30 cellular contexts compared by ENCODE assay signal in the genomic region with DNA sequence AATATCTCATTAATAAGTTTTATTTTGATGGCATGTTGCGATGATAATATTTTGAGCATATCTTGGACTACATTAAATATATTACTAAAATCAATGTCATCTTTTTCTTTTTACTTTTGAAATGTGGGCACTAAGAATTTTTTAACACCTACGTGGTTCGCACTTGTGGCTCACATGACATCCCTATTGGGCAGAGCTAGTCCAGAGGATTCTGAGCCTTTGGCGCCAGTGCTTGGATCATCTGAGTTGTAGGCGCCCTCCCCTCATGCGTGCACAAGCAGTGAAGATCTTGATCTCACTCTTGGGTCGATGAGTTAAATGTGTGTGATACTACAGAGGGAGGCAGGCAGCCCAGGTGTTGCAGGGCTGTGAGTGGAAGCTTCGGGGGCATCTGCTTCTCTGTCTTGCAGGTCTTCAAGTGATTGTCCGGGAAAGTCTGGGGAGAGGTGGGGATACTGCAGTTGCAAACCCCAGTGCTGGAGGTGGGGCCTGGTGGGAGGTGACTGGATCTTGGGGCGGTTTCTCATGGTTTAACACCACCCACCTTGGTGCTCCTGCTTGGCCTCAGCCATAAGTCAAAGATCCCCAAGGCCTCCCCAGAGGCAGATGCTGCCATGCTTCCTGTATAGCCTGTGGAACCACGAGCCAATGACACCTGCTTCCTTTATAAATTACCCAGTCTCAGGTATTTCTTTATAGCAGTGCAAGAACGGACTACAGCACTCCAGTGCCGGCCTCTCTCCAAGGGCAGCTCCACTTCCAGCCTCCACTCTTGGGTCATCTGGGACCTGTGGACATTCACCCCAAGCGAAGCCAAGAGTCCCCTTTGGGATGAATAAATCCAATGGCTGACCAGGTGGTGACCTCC. TPM values are rescaled to one million over a fixed set of nuclear protein-coding genes. Genes with fewer than 3 reads are reported as not detected.
DNase-seq lines count a peak whose midpoint lies in the region; ATAC-seq and TF ChIP-seq lines count a peak whose summit lies in the region.
"Had no signal": no experiment of that assay in that cellular context is flagged by ENCODE, and none has a peak within 500 bp of the region (broad histone marks: within the 10 kb centered on the region; RNA-seq: fewer than 3 reads in every experiment).

No MANE protein-coding gene starts in this region.

- H3K4me1 Mint-ChIP-seq in CD8-positive, alpha-beta memory T cell: peaks cover 51 to 72% (median 63%) of the 10 kb centered on the region in 3 donors

- no peaks in the 10 kb centered on the region for H4K20me1 ChIP-seq in osteoblast (ENCODE audit: insufficient read depth, low read length)
- H4K20me1 ChIP-seq: BLaER1 had no signal

- ATAC-seq in RWPE2 (ENCODE audit: low read depth): no peak
- no peak for ATAC-seq in left lung
- no peak for ATAC-seq in HG02973 (IDR thresholded peaks at IDR 0.05; ENCODE audit: unreplicated experiment)
- ATAC-seq: left colon, psoas muscle had no signal

- DNase-seq in CD8-positive, alpha-beta memory T cell: peak in 1 of 5 donors; percentile 32
- DNase-seq in RWPE2 (ENCODE audit: low spot score): peak; percentile 48
- peak; percentile 87 for DNase-seq in esophagus muscularis mucosa (ENCODE audit: extremely low spot score)
- peak; percentile 81 for DNase-seq in osteoblast (ENCODE audit: insufficient read length, low spot score, missing footprints)
- DNase-seq in left lung: no peak
- DNase-seq in midbrain (lab: John Stamatoyannopoulos, UW): no peak
- DNase-seq in globus pallidus (ENCODE audit: low spot score): no peak
- DNase-seq: activated CD4-positive, CD25-positive, alpha-beta regulatory T cell treated with anti-CD3 and anti-CD28 coated beads, Interleukin-2, amount 50 U/mL, for 72 hours; activated naive CD4-positive, alpha-beta T cell treated with anti-CD3 and anti-CD28 coated beads for 36 hours; caudate nucleus; dermis blood vessel endothelial cell; DMS53; left colon; mesenchymal stem cell; MM.1S; NCI-H2029 treated with DMSO at 0.1 percent for 48 hours; NCI-H524 treated with DMSO at 0.1 percent for 48 hours; nucleus accumbens; psoas muscle; SHP77; stimulated activated CD4-positive, alpha-beta T cell treated with anti-CD3 and anti-CD28 coated beads, Interleukin-15, amount 100 ng/mL, for 24 hours; stimulated activated CD4-positive, alpha-beta T cell treated with anti-CD3 and anti-CD28 coated beads, Interleukin-4, amount 100 ng/mL, for 4 hours; substantia nigra had no signal

- 87% methylated on average over 13 of the region's 14 CpGs for WGBS in esophagus muscularis mucosa

- POLR2A ChIA-PET in CD8-positive, alpha-beta memory T cell (lab: Charles Lee): interaction anchor here (0.6 kb wide), 1 partner anchor 117 kb away, joined by 3 read pairs; no protein-coding TSS in a partner anchor

- no peak for TF ChIP-seq EP300 in esophagus muscularis mucosa (IDR thresholded peaks at IDR 0.05)

- peaks cover 0 to 3% of the 10 kb centered on the region in 2 donors for H3K27me3 Mint-ChIP-seq in CD8-positive, alpha-beta memory T cell

- H3K4me3 ChIP-seq in CD8-positive, alpha-beta memory T cell (ENCODE audit: low read length): no peak overlapping the region
- H3K4me3 ChIP-seq in RWPE2 (ENCODE audit: severe bottlenecking): no peak overlapping the region
- H3K4me3 ChIP-seq in esophagus muscularis mucosa: no peak overlapping the region
- no peak overlapping the region for H3K4me3 ChIP-seq in osteoblast (ENCODE audit: insufficient read depth, low read length)
- no peak overlapping the region for H3K4me3 ChIP-seq in left lung
- H3K4me3 ChIP-seq: BLaER1, HAP-1, hepatocyte, psoas muscle, upper lobe of left lung had no signal

- peak overlapping the region; percentile 83 for H3K27ac ChIP-seq in CD8-positive, alpha-beta memory T cell (ENCODE audit: low read depth, low read length)
- H3K27ac ChIP-seq in RWPE2 (ENCODE audit: poor library complexity, severe bottlenecking) (no peak overlapping the region), esophagus muscularis mucosa (replicated peaks in 1 of 4) (no peak overlapping the region), osteoblast (ENCODE audit: low read depth, low read length) (no peak overlapping the region), left lung (no peak overlapping the region)
- H3K27ac ChIP-seq: BLaER1, hepatocyte, psoas muscle, upper lobe of left lung had no signal

- TF ChIP-seq CTCF in RWPE2 (IDR thresholded peaks at IDR 0.05; ENCODE audit: poor library complexity, severe bottlenecking): no peak
- TF ChIP-seq CTCF in esophagus muscularis mucosa (IDR thresholded peaks at IDR 0.05): no peak
- TF ChIP-seq CTCF in osteoblast (IDR thresholded peaks at IDR 0.05; ENCODE audit: extremely low read depth, low read depth, low read length): no peak
- no peak for TF ChIP-seq CTCF in left lung (IDR thresholded peaks at IDR 0.05)

- H3K36me3 Mint-ChIP-seq in CD8-positive, alpha-beta memory T cell: no peaks in the 10 kb centered on the region

- peaks cover 0 to 3% (median 0%) of the 10 kb centered on the region in 5 donors for H3K9me3 Mint-ChIP-seq in CD8-positive, alpha-beta memory T cell
- H3K9me3 Mint-ChIP-seq: activated naive CD4-positive, alpha-beta T cell treated with anti-CD3 and anti-CD28 coated beads for 36 hours had no signal

- intact Hi-C loops in esophagus muscularis mucosa (cut with DNase I): no loop called here
- intact Hi-C loops in left lung (cut with DNase I): no loop called here

- no peaks in the 10 kb centered on the region for H3K27me3 ChIP-seq in CD8-positive, alpha-beta memory T cell (ENCODE audit: insufficient read depth, low read length, poor library complexity, severe bottlenecking)
- H3K27me3 ChIP-seq in RWPE2 (ENCODE audit: insufficient read depth, poor library complexity, severe bottlenecking) (no peaks in the 10 kb centered on the region), esophagus muscularis mucosa (no peaks in the 10 kb centered on the region), osteoblast (ENCODE audit: insufficient read depth, low read length) (no peaks in the 10 kb centered on the region), left lung (peaks cover 0 to 4% of the 10 kb centered on the region in 2 donors)
- H3K27me3 ChIP-seq: BLaER1, hepatocyte, upper lobe of left lung had no signal

- CTCF ChIA-PET in CD8-positive, alpha-beta memory T cell (lab: Charles Lee): interaction anchor here (1.0 to 4.2 kb wide), 2 partner anchors 8 to 63 kb away, joined by 3 to 17 read pairs; no protein-coding TSS in a partner anchor

- no peaks in the 10 kb centered on the region for H3K9me3 ChIP-seq in CD8-positive, alpha-beta memory T cell (ENCODE audit: low read length)
- H3K9me3 ChIP-seq in RWPE2 (ENCODE audit: severe bottlenecking) (no peaks in the 10 kb centered on the region), esophagus muscularis mucosa (peaks cover 0 to 8% (median 5%) of the 10 kb centered on the region in 4 donors), osteoblast (ENCODE audit: low read depth, low read length) (peaks cover 6% of the 10 kb centered on the region), left lung (peaks cover 0 to 6% of the 10 kb centered on the region in 2 donors)
- H3K9me3 ChIP-seq: Caco-2, HAP-1, psoas muscle had no signal

- no peak for TF ChIP-seq POLR2A in esophagus muscularis mucosa (IDR thresholded peaks at IDR 0.05; ENCODE audit: low read depth)

- no peaks in the 10 kb centered on the region for H3K36me3 ChIP-seq in CD8-positive, alpha-beta memory T cell (ENCODE audit: insufficient read depth, low read length)
- H3K36me3 ChIP-seq in RWPE2 (ENCODE audit: low read depth) (no peaks in the 10 kb centered on the region), esophagus muscularis mucosa (no peaks in the 10 kb centered on the region), osteoblast (ENCODE audit: insufficient read depth, low read length) (no peaks in the 10 kb centered on the region), left lung (no peaks in the 10 kb centered on the region)
- H3K36me3 ChIP-seq: BLaER1, HAP-1, upper lobe of left lung had no signal

- no peak overlapping the region for H3K4me2 ChIP-seq in osteoblast (ENCODE audit: insufficient read depth, low read length)
- H3K4me2 ChIP-seq: hepatocyte had no signal

- no peak overlapping the region for H2AFZ ChIP-seq in osteoblast (ENCODE audit: low read length)
- H2AFZ ChIP-seq: hepatocyte had no signal

- no peaks in the 10 kb centered on the region for H3K79me2 ChIP-seq in osteoblast (ENCODE audit: insufficient read depth, low read length)
- H3K79me2 ChIP-seq: hepatocyte had no signal

- peak overlapping the region in 7 of 8 donors; percentile 84 to 96 (median 91) for H3K27ac Mint-ChIP-seq in CD8-positive, alpha-beta memory T cell
- H3K27ac Mint-ChIP-seq: activated naive CD4-positive, alpha-beta T cell treated with anti-CD3 and anti-CD28 coated beads for 36 hours; activated T-helper 1 cell treated with anti-CD3 and anti-CD28 coated beads, Interleukin-12 subunit alpha, Interleukin-12 subunit beta, Interleukin-2, Interleukin-4 antibody, amounts not matched to agents 30 ng/mL and 10 ng/mL and 1 ng/mL, durations not matched to agents 14 hours and 24 hours and 36 hours had no signal

- H3K4me3 Mint-ChIP-seq in CD8-positive, alpha-beta memory T cell: peak overlapping the region in 5 of 7 donors; percentile 17 to 80 (median 58)
- H3K4me3 Mint-ChIP-seq: activated naive CD4-positive, alpha-beta T cell treated with anti-CD3 and anti-CD28 coated beads for 36 hours; activated T-helper 1 cell treated with anti-CD3 and anti-CD28 coated beads, Interleukin-12 subunit alpha, Interleukin-12 subunit beta, Interleukin-2, Interleukin-4 antibody, amounts not matched to agents 30 ng/mL and 10 ng/mL and 1 ng/mL, durations not matched to agents 14 hours and 24 hours and 36 hours had no signal

- peaks cover 68% of the 10 kb centered on the region for H3K4me1 ChIP-seq in CD8-positive, alpha-beta memory T cell (ENCODE audit: insufficient read depth, low read length)
- H3K4me1 ChIP-seq in RWPE2 (ENCODE audit: insufficient read depth, poor library complexity, severe bottlenecking) (no peaks in the 10 kb centered on the region), esophagus muscularis mucosa (peaks cover 0 to 5% (median 0%) of the 10 kb centered on the region in 4 donors), osteoblast (ENCODE audit: insufficient read depth, low read length) (no peaks in the 10 kb centered on the region), left lung (peaks cover 0 to 7% of the 10 kb centered on the region in 2 donors)
- H3K4me1 ChIP-seq: Caco-2, HAP-1, psoas muscle, upper lobe of left lung had no signal

RNA-seq across cellular contexts. Expression of gene PPP2R5C, which starts 46.1 kb away (rescaled TPM):
- 100 to 1,000 TPM; 278 to 307 TPM for total RNA-seq in CD8-positive, alpha-beta memory T cell
- polyA plus RNA-seq in CD8-positive, alpha-beta memory T cell: 342 TPM
- total RNA-seq in esophagus muscularis mucosa: 100 to 1,000 TPM; 103 to 142 (median 131) TPM
- 101 and 111 TPM in 2 replicates for total RNA-seq in osteoblast
- total RNA-seq in left lung: 100 to 1,000 TPM; 146 to 176 TPM

Comparison
In these comparisons a context has a peak if more than half of its experiments do, and no peak if none do; other contexts are left out.
1. DNase-seq: peak in RWPE2 (single experiment), esophagus muscularis mucosa (single experiment) and osteoblast (single experiment); none in left lung (0 of 2), midbrain (single experiment) and globus pallidus (single experiment).